In genomic region chr3:57805263-57805662, GRCh38 we compare ENCODE assay signal across 2 cellular contexts.
TF ChIP-seq lines count a peak whose summit lies in the region.

No MANE protein-coding gene starts in this region.

TF ChIP-seq in GM23338, 12 proteins besides CTCF, POLR2A, EP300 and RAD21 (continued from another document):
- no peak for TF ChIP-seq ZNF462 (CRISPR knock-in tag; IDR thresholded peaks at IDR 0.05)
- no peak for TF ChIP-seq JUNB (IDR thresholded peaks at IDR 0.05; ENCODE audit: unreplicated experiment)
- TF ChIP-seq STAT1 (IDR thresholded peaks at IDR 0.05; ENCODE audit: unreplicated experiment), result no peak
- no peak for TF ChIP-seq EZH2 (IDR thresholded peaks at IDR 0.05; ENCODE audit: low read depth, unreplicated experiment)
- TF ChIP-seq REST (IDR thresholded peaks at IDR 0.05; ENCODE audit: unreplicated experiment), result no peak

TF ChIP-seq in WTC11, 78 proteins besides CTCF, POLR2A, EP300 and RAD21 (continued from another document):
- no peak for TF ChIP-seq AR (CRISPR knock-in tag; IDR thresholded peaks at IDR 0.05)
- TF ChIP-seq NR2C2 (CRISPR knock-in tag; IDR thresholded peaks at IDR 0.05), result no peak
- no peak for TF ChIP-seq ZBTB21 (CRISPR knock-in tag; IDR thresholded peaks at IDR 0.05; ENCODE audit: borderline replicate concordance)
- no peak for TF ChIP-seq IRF2 (CRISPR knock-in tag; IDR thresholded peaks at IDR 0.05; ENCODE audit: borderline replicate concordance, low read depth)
- no peak for TF ChIP-seq JAZF1 (CRISPR knock-in tag; IDR thresholded peaks at IDR 0.05)
- TF ChIP-seq GTF2I (CRISPR knock-in tag; conservative IDR thresholded peaks at IDR 0.05), result no peak
- TF ChIP-seq GABPB1 (CRISPR knock-in tag; IDR thresholded peaks at IDR 0.05), result no peak
